Comparison of ENCODE assay signal across 8 cellular contexts in genomic region chr1:153260980-153261792, GRCh38. TPM values are rescaled to one million over a fixed set of nuclear protein-coding genes. Genes with fewer than 3 reads are reported as not detected.
DNase-seq lines count a peak whose midpoint lies in the region; ATAC-seq, FAIRE-seq and TF ChIP-seq lines count a peak whose summit lies in the region.

No MANE protein-coding gene starts in this region.

- peaks cover 27% of the 10 kb centered on the region for H3K27me3 ChIP-seq in AG04450 (ENCODE audit: control insufficient read depth, insufficient read depth, low read length)
- peaks cover 55% of the 10 kb centered on the region for H3K27me3 ChIP-seq in HL-60 (ENCODE audit: insufficient read depth, poor library complexity, severe bottlenecking)
- peaks cover 59% of the 10 kb centered on the region for H3K27me3 ChIP-seq in cardiac muscle cell

- no peak for TF ChIP-seq CTCF in AG04450 (IDR thresholded peaks at IDR 0.05; ENCODE audit: low read depth, low read length)
- TF ChIP-seq CTCF in HL-60 (IDR thresholded peaks at IDR 0.05; ENCODE audit: insufficient read depth, low read length) = no peak
- no peak for TF ChIP-seq CTCF in cardiac muscle cell (IDR thresholded peaks at IDR 0.05; ENCODE audit: low read depth, low read length)

- H3K27me3 Mint-ChIP-seq in activated T-helper 2 cell treated with anti-CD3 and anti-CD28 coated beads, Interferon-gamma antibody, Interleukin-2, Interleukin-4, amounts not matched to agents 10 μg/mL and 5 μg/mL and 100 μg/mL, durations not matched to agents 14 hours and 24 hours and 36 hours (ENCODE audit: low read depth) = peaks cover 66% of the 10 kb centered on the region

- H3K36me3 ChIP-seq in cardiac muscle cell = no peaks in the 10 kb centered on the region

- H3K27ac Mint-ChIP-seq in activated T-helper 2 cell treated with anti-CD3 and anti-CD28 coated beads, Interferon-gamma antibody, Interleukin-2, Interleukin-4, amounts not matched to agents 10 μg/mL and 5 μg/mL and 100 μg/mL, durations not matched to agents 14 hours and 24 hours and 36 hours = no peak overlapping the region

- no peaks in the 10 kb centered on the region for H3K36me3 Mint-ChIP-seq in activated T-helper 2 cell treated with anti-CD3 and anti-CD28 coated beads, Interferon-gamma antibody, Interleukin-2, Interleukin-4, amounts not matched to agents 10 μg/mL and 5 μg/mL and 100 μg/mL, durations not matched to agents 14 hours and 24 hours and 36 hours (ENCODE audit: low read depth)

- POLR2A ChIA-PET in AG04450 (lab: Yijun Ruan, JAX) = no interaction called here

- no peaks in the 10 kb centered on the region for H3K4me1 ChIP-seq in cardiac muscle cell (ENCODE audit: low read depth)

- H3K9me3 Mint-ChIP-seq in activated T-helper 2 cell treated with anti-CD3 and anti-CD28 coated beads, Interferon-gamma antibody, Interleukin-2, Interleukin-4, amounts not matched to agents 10 μg/mL and 5 μg/mL and 100 μg/mL, durations not matched to agents 14 hours and 24 hours and 36 hours = no peaks in the 10 kb centered on the region

- no peak for DNase-seq in AG04450 (ENCODE audit: low read depth, low spot score)
- no peak for DNase-seq in HL-60 (ENCODE audit: low read depth in 1 of 2, low spot score in 1 of 2)
- DNase-seq in activated T-helper 2 cell treated with anti-CD3 and anti-CD28 coated beads, Interferon-gamma antibody, Interleukin-2, Interleukin-4, amounts not matched to agents 10 μg/mL and 5 μg/mL and 100 μg/mL, durations not matched to agents 14 hours and 24 hours and 36 hours (ENCODE audit: low spot score) = no peak
- peak; percentile 35 to 70 for DNase-seq in cardiac muscle cell (ENCODE audit: low read depth in 1 of 2, low spot score in 1 of 2)
- no peak for DNase-seq in skeletal muscle cell (ENCODE audit: low read depth)
- DNase-seq in RCC 7860 (ENCODE audit: low spot score) = no peak

- intact Hi-C loops in activated T-helper 2 cell treated with anti-CD3 and anti-CD28 coated beads, Interferon-gamma antibody, Interleukin-2, Interleukin-4, amounts not matched to agents 10 μg/mL and 5 μg/mL and 100 μg/mL, durations not matched to agents 14 hours and 24 hours and 36 hours (cut with micrococcal nuclease) = no loop called here

- no peak for FAIRE-seq in RCC 7860 (lab: Jason Lieb, UNC)

- H3K4me1 Mint-ChIP-seq in activated T-helper 2 cell treated with anti-CD3 and anti-CD28 coated beads, Interferon-gamma antibody, Interleukin-2, Interleukin-4, amounts not matched to agents 10 μg/mL and 5 μg/mL and 100 μg/mL, durations not matched to agents 14 hours and 24 hours and 36 hours (ENCODE audit: low read depth) = peaks cover 24% of the 10 kb centered on the region

- H3K27ac ChIP-seq in AG04450 (ENCODE audit: low read depth, low read length) (no peak overlapping the region), HL-60 (replicated peaks) (no peak overlapping the region), cardiac muscle cell (no peak overlapping the region)

- H3K9me3 ChIP-seq in AG04450 (ENCODE audit: control insufficient read depth, insufficient read depth, low read length) = no peaks in the 10 kb centered on the region
- no peaks in the 10 kb centered on the region for H3K9me3 ChIP-seq in cardiac muscle cell (ENCODE audit: low read depth)

- H3K4me3 ChIP-seq in AG04450 (ENCODE audit: low read depth, low read length) (peak overlapping the region; percentile 38), HL-60 (replicated peaks; ENCODE audit: insufficient read depth, low read length) (peak overlapping the region; percentile 2; the same call in 1 of the 2 replicates), cardiac muscle cell (peak overlapping the region; percentile 34), skeletal muscle cell (ENCODE audit: low read depth, low read length) (peak overlapping the region; percentile 42)

- CTCF ChIA-PET in AG04450 (lab: Charles Lee) = no interaction called here

- ATAC-seq in GM19452 (IDR thresholded peaks at IDR 0.05; ENCODE audit: unreplicated experiment) (no peak), HG02678 (IDR thresholded peaks at IDR 0.05; ENCODE audit: unreplicated experiment) (no peak)

- H3K4me3 Mint-ChIP-seq in activated T-helper 2 cell treated with anti-CD3 and anti-CD28 coated beads, Interferon-gamma antibody, Interleukin-2, Interleukin-4, amounts not matched to agents 10 μg/mL and 5 μg/mL and 100 μg/mL, durations not matched to agents 14 hours and 24 hours and 36 hours (ENCODE audit: low read depth) = peak overlapping the region; percentile 9

RNA-seq across cellular contexts. Expression of gene LORICRIN, which starts 1.7 kb away (rescaled TPM):
- polyA plus RNA-seq in AG04450 (2011; rRNA removed) = not detected in 2 replicates
- polyA minus RNA-seq in AG04450 (2011; rRNA and poly(A)+ RNA removed) = not detected in 2 replicates
- total RNA-seq in activated T-helper 2 cell treated with anti-CD3 and anti-CD28 coated beads, Interferon-gamma antibody, Interleukin-2, Interleukin-4, amounts not matched to agents 10 μg/mL and 5 μg/mL and 100 μg/mL, durations not matched to agents 14 hours and 24 hours and 36 hours = not detected in 2 replicates
- not detected in 2 replicates for total RNA-seq in cardiac muscle cell
- polyA plus RNA-seq in cardiac muscle cell = 0.19 TPM in 1 of 2 replicates, not detected in the other

RNA-seq across cellular contexts. Expression of gene PRR9, which starts 43.8 kb away (rescaled TPM):
- polyA plus RNA-seq in AG04450 (2011; rRNA removed) (not detected in 2 replicates), cardiac muscle cell (not detected in 2 replicates)
- polyA minus RNA-seq in AG04450 (2011; rRNA and poly(A)+ RNA removed) = not detected in 2 replicates
- total RNA-seq in activated T-helper 2 cell treated with anti-CD3 and anti-CD28 coated beads, Interferon-gamma antibody, Interleukin-2, Interleukin-4, amounts not matched to agents 10 μg/mL and 5 μg/mL and 100 μg/mL, durations not matched to agents 14 hours and 24 hours and 36 hours = not detected in 2 replicates
- not detected in 2 replicates for total RNA-seq in cardiac muscle cell

RNA-seq across cellular contexts. Expression of gene PGLYRP3, which starts 51.6 kb away (rescaled TPM):
- polyA plus RNA-seq in AG04450 (2011; rRNA removed) (not detected in 2 replicates), cardiac muscle cell (not detected in 2 replicates)
- not detected in 2 replicates for polyA minus RNA-seq in AG04450 (2011; rRNA and poly(A)+ RNA removed)
- not detected in 2 replicates for total RNA-seq in activated T-helper 2 cell treated with anti-CD3 and anti-CD28 coated beads, Interferon-gamma antibody, Interleukin-2, Interleukin-4, amounts not matched to agents 10 μg/mL and 5 μg/mL and 100 μg/mL, durations not matched to agents 14 hours and 24 hours and 36 hours
- not detected in 2 replicates for total RNA-seq in cardiac muscle cell

RNA-seq across cellular contexts. Expression of gene LELP1, which starts 58.0 kb away (rescaled TPM):
- polyA plus RNA-seq in AG04450 (2011; rRNA removed) = not detected in 2 replicates
- polyA minus RNA-seq in AG04450 (2011; rRNA and poly(A)+ RNA removed) = not detected in 2 replicates
- not detected in 2 replicates for total RNA-seq in activated T-helper 2 cell treated with anti-CD3 and anti-CD28 coated beads, Interferon-gamma antibody, Interleukin-2, Interleukin-4, amounts not matched to agents 10 μg/mL and 5 μg/mL and 100 μg/mL, durations not matched to agents 14 hours and 24 hours and 36 hours
- total RNA-seq in cardiac muscle cell = not detected in 2 replicates
- polyA plus RNA-seq in cardiac muscle cell = not detected in 2 replicates

Comparison
In these comparisons a context has a peak if more than half of its experiments do, and no peak if none do; other contexts are left out.
1. DNase-seq: peak in cardiac muscle cell (2 of 2); none in AG04450 (single experiment), HL-60 (0 of 2), activated T-helper 2 cell treated with anti-CD3 and anti-CD28 coated beads, Interferon-gamma antibody, Interleukin-2, Interleukin-4, amounts not matched to agents 10 μg/mL and 5 μg/mL and 100 μg/mL, durations not matched to agents 14 hours and 24 hours and 36 hours (single experiment), skeletal muscle cell (single experiment) and RCC 7860 (single experiment).
2. Peak in every context shown above with its lines, with median percentiles within 50 percentile points of each other: H3K4me3 ChIP-seq.